In the genomic region with DNA sequence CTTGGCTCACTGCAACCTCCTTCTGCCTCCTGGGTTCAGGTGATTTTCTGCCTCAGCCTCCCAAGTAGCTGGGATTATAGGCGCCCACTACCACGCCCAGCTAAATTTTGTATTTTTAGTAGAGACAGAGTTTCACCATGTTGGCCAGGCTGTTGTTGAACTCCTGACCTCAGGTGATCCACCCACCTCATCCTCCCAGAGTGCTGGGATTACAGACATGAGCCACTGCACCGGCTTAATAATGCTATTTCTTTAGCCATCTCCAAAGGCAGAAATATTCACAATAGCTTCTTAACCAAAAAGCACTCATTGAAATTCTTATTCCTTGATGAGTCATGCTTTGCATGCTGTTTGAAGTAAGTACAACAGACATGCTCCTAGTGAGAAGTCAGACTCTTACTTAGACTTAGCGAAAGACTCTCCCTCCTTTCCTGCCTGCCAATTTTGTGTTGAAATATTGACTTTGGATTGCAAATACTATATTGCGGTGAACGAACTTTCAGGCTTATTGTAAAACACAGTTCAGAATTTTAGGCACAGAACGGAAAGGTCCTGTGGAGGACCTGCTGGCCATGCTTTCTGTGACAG, we compare ENCODE assay signal across 8 cellular contexts. TPM values are rescaled to one million over a fixed set of nuclear protein-coding genes. Genes with fewer than 3 reads are reported as not detected.
DNase-seq lines count a peak whose midpoint lies in the region; TF ChIP-seq lines count a peak whose summit lies in the region.

No MANE protein-coding gene starts in this region.

- TF ChIP-seq CTCF in esophagus squamous epithelium (IDR thresholded peaks at IDR 0.05) (no peak), smooth muscle cell (IDR thresholded peaks at IDR 0.05; ENCODE audit: borderline replicate concordance, insufficient read depth, poor library complexity, severe bottlenecking) (no peak)

- H3K27ac ChIP-seq in esophagus squamous epithelium = peak overlapping the region; percentile 68 to 99 (median 71)
- H3K27ac ChIP-seq in smooth muscle cell (ENCODE audit: low read depth) = peak overlapping the region; percentile 73

- H3K79me2 ChIP-seq in smooth muscle cell (ENCODE audit: low read depth) = peaks cover 92% of the 10 kb centered on the region

- no peak for TF ChIP-seq POLR2A in esophagus squamous epithelium (IDR thresholded peaks at IDR 0.05)

- H3K9me3 ChIP-seq in esophagus squamous epithelium = no peaks in the 10 kb centered on the region
- H3K9me3 ChIP-seq in smooth muscle cell (replicated peaks; ENCODE audit: low read depth) = no peaks in the 10 kb centered on the region

- DNase-seq in DMS53 (lab: John Stamatoyannopoulos, UW) (peak; percentile 28), DMS53 treated with DMSO at 0.1 percent for 48 hours (lab: John Stamatoyannopoulos, UW; ENCODE audit: unreplicated experiment) (no peak), SIG-M5 treated with dmso at 0.1 percent for 504 hours (lab: John Stamatoyannopoulos, UW; ENCODE audit: unreplicated experiment) (peak; percentile 97), esophagus squamous epithelium (lab: John Stamatoyannopoulos, UW) (no peak), smooth muscle cell (lab: John Stamatoyannopoulos, UW; ENCODE audit: unreplicated experiment) (no peak), epidermal melanocyte (ENCODE audit: insufficient read length, low spot score) (no peak), NAMALWA (ENCODE audit: low spot score) (no peak), cortex of kidney (lab: John Stamatoyannopoulos, UW) (no peak)

- intact Hi-C loops in esophagus squamous epithelium (cut with DNase I) = no loop called here

- no peak overlapping the region for H2AFZ ChIP-seq in smooth muscle cell (ENCODE audit: low read depth)

- H3K4me3 ChIP-seq in esophagus squamous epithelium (peak overlapping the region in 3 of 4 donors; percentile 2 to 37 (median 18)), smooth muscle cell (no peak overlapping the region)

- WGBS in esophagus squamous epithelium, 2 donors = 8 to 15% methylated on average over 7 of the region's 7 CpGs
- WGBS in smooth muscle cell (ENCODE audit: low lambda C conversion rate) = 51% methylated on average over 7 of the region's 7 CpGs

- H4K20me1 ChIP-seq in smooth muscle cell (ENCODE audit: low read depth) = peaks cover 78% of the 10 kb centered on the region

- peak overlapping the region; percentile 98 for H3K4me2 ChIP-seq in smooth muscle cell

- H3K27me3 ChIP-seq in esophagus squamous epithelium (no peaks in the 10 kb centered on the region), smooth muscle cell (ENCODE audit: low read depth) (no peaks in the 10 kb centered on the region)

- H3K4me1 ChIP-seq in esophagus squamous epithelium = peaks cover 29 to 82% (median 60%) of the 10 kb centered on the region in 3 donors
- peaks cover 66% of the 10 kb centered on the region for H3K4me1 ChIP-seq in smooth muscle cell (ENCODE audit: low read depth)

- peaks cover 33% of the 10 kb centered on the region for H3F3A ChIP-seq in smooth muscle cell (ENCODE audit: low read depth)

- peak overlapping the region; percentile 7 for H3K9ac ChIP-seq in smooth muscle cell (ENCODE audit: low read depth)

- H3K36me3 ChIP-seq in esophagus squamous epithelium = no peaks in the 10 kb centered on the region
- H3K36me3 ChIP-seq in smooth muscle cell (ENCODE audit: low read depth) = no peaks in the 10 kb centered on the region

RNA-seq across cellular contexts. Expression of gene ACTR3, which starts 4.4 kb away (rescaled TPM):
- 100 to 1,000 TPM; 164 to 274 (median 226) TPM for total RNA-seq in esophagus squamous epithelium
- total RNA-seq in smooth muscle cell = 257 and 263 TPM in 2 replicates
- polyA plus RNA-seq in smooth muscle cell = 173 and 199 TPM in 2 replicates

Comparison
In these comparisons a context has a peak if more than half of its experiments do, and no peak if none do; other contexts are left out.
1. DNase-seq: peak in DMS53 (single experiment) and SIG-M5 treated with dmso at 0.1 percent for 504 hours (single experiment); none in DMS53 treated with DMSO at 0.1 percent for 48 hours (single experiment), esophagus squamous epithelium (single experiment), smooth muscle cell (single experiment), epidermal melanocyte (single experiment), NAMALWA (single experiment) and cortex of kidney (single experiment).